In genomic region chrX:7946960-7947359, GRCh38 we compare ENCODE assay signal across 16 cellular contexts. TPM values are rescaled to one million over a fixed set of nuclear protein-coding genes. Genes with fewer than 3 reads are reported as not detected.
A peak's percentile ranks its signal among the peaks of the same experiment; 100 is the strongest.
DNase-seq lines count a peak whose midpoint lies in the region; ATAC-seq and TF ChIP-seq lines count a peak whose summit lies in the region.
"Had no signal": no experiment of that assay in that cellular context is flagged by ENCODE, and none has a peak within 500 bp of the region (broad histone marks: within the 10 kb centered on the region; RNA-seq: fewer than 3 reads in every experiment).

No MANE protein-coding gene starts in this region.

- no peak overlapping the region for H2AFZ ChIP-seq in GM23338

- DNase-seq in GM23338 (ENCODE audit: low spot score), result peak; percentile 2
- DNase-seq in WTC11 (ENCODE audit: low spot score), result no peak
- DNase-seq in iPS-NIHi7 (ENCODE audit: extremely low spot score), result peak; percentile 17
- no peak for DNase-seq in NCI-H2196 treated with DMSO at 0.1 percent for 48 hours (lab: John Stamatoyannopoulos, UW; ENCODE audit: unreplicated experiment)
- DNase-seq in COR-L47 (lab: John Stamatoyannopoulos, UW), result no peak
- no peak for DNase-seq in activated CD4-positive, alpha-beta memory T cell treated with anti-CD3 and anti-CD28 coated beads for 36 hours
- DNase-seq: CD4-positive, CD25-positive, alpha-beta regulatory T cell; CD8-positive, alpha-beta T cell; DMS 273 treated with DMSO at 0.1 percent for 48 hours; DMS79; EL; GF-D8; H7 had no signal

- H3K4me1 Mint-ChIP-seq in GM23338 (peaks cover 9% of the 10 kb centered on the region; the same call in 2 of the 3 replicates), WTC11 (peaks cover 9% of the 10 kb centered on the region)
- no peaks in the 10 kb centered on the region for H3K4me1 Mint-ChIP-seq in activated CD4-positive, alpha-beta memory T cell treated with anti-CD3 and anti-CD28 coated beads for 36 hours (ENCODE audit: low read depth)
- H3K4me1 Mint-ChIP-seq: CD4-positive, CD25-positive, alpha-beta regulatory T cell had no signal

- no peaks in the 10 kb centered on the region for H3F3A ChIP-seq in GM23338 (replicated peaks; ENCODE audit: low read depth)

- H3K4me3 ChIP-seq in GM23338, result no peak overlapping the region

- no peaks in the 10 kb centered on the region for H3K9me3 Mint-ChIP-seq in GM23338
- no peaks in the 10 kb centered on the region for H3K9me3 Mint-ChIP-seq in WTC11
- no peaks in the 10 kb centered on the region for H3K9me3 Mint-ChIP-seq in activated CD4-positive, alpha-beta memory T cell treated with anti-CD3 and anti-CD28 coated beads for 36 hours
- H3K9me3 Mint-ChIP-seq: CD8-positive, alpha-beta T cell had no signal

- H3K36me3 ChIP-seq in GM23338 (ENCODE audit: insufficient read depth), result no peaks in the 10 kb centered on the region

- intact Hi-C loops in activated CD4-positive, alpha-beta memory T cell treated with anti-CD3 and anti-CD28 coated beads for 36 hours (cut with micrococcal nuclease), result no loop called here

- no peaks in the 10 kb centered on the region for H3K79me2 ChIP-seq in GM23338 (replicated peaks; ENCODE audit: insufficient read depth)

- H3K4me1 ChIP-seq in GM23338 (ENCODE audit: insufficient read depth), result no peaks in the 10 kb centered on the region

- no peaks in the 10 kb centered on the region for H4K20me1 ChIP-seq in GM23338 (replicated peaks; ENCODE audit: insufficient read depth)

- TF ChIP-seq CTCF in GM23338 (conservative IDR thresholded peaks at IDR 0.05; ENCODE audit: low read depth in 2 of 2) (no peak), WTC11 (IDR thresholded peaks at IDR 0.05) (no peak)

- no peak overlapping the region; the same call in 1 of the 2 replicates for H3K27ac Mint-ChIP-seq in GM23338
- H3K27ac Mint-ChIP-seq in WTC11, result peak overlapping the region; percentile 24
- no peak overlapping the region for H3K27ac Mint-ChIP-seq in activated CD4-positive, alpha-beta memory T cell treated with anti-CD3 and anti-CD28 coated beads for 36 hours
- H3K27ac Mint-ChIP-seq: CD4-positive, CD25-positive, alpha-beta regulatory T cell; CD8-positive, alpha-beta T cell had no signal

- CTCF ChIA-PET in WTC11 (lab: Charles Lee), result no interaction called here
- CTCF ChIA-PET in activated CD4-positive, alpha-beta memory T cell treated with anti-CD3 and anti-CD28 coated beads for 36 hours (lab: Charles Lee), result no interaction called here

- no peaks in the 10 kb centered on the region for H3K27me3 ChIP-seq in GM23338 (ENCODE audit: insufficient read depth)

- H3K36me3 Mint-ChIP-seq in GM23338 (ENCODE audit: low read depth) (no peaks in the 10 kb centered on the region), WTC11 (no peaks in the 10 kb centered on the region)
- H3K36me3 Mint-ChIP-seq in activated CD4-positive, alpha-beta memory T cell treated with anti-CD3 and anti-CD28 coated beads for 36 hours, result no peaks in the 10 kb centered on the region
- H3K36me3 Mint-ChIP-seq: CD4-positive, CD25-positive, alpha-beta regulatory T cell; CD8-positive, alpha-beta T cell had no signal

- H3K4me3 Mint-ChIP-seq in GM23338 (no peak overlapping the region), WTC11 (no peak overlapping the region; the same call in 1 of the 2 replicates)
- H3K4me3 Mint-ChIP-seq in activated CD4-positive, alpha-beta memory T cell treated with anti-CD3 and anti-CD28 coated beads for 36 hours, result no peak overlapping the region
- H3K4me3 Mint-ChIP-seq: CD4-positive, CD25-positive, alpha-beta regulatory T cell; CD8-positive, alpha-beta T cell had no signal

- H3K9me2 ChIP-seq in GM23338 (ENCODE audit: insufficient read depth), result no peaks in the 10 kb centered on the region

- POLR2A ChIA-PET in WTC11 (lab: Charles Lee), result no interaction called here
- POLR2A ChIA-PET in activated CD4-positive, alpha-beta memory T cell treated with anti-CD3 and anti-CD28 coated beads for 36 hours (lab: Charles Lee), result no interaction called here

- H3K27me3 Mint-ChIP-seq in GM23338 (ENCODE audit: insufficient read depth, low read depth, poor library complexity) (no peaks in the 10 kb centered on the region), WTC11 (ENCODE audit: low read depth) (no peaks in the 10 kb centered on the region)
- no peaks in the 10 kb centered on the region for H3K27me3 Mint-ChIP-seq in activated CD4-positive, alpha-beta memory T cell treated with anti-CD3 and anti-CD28 coated beads for 36 hours
- H3K27me3 Mint-ChIP-seq: CD4-positive, CD25-positive, alpha-beta regulatory T cell had no signal

- H3K27ac ChIP-seq in GM23338 (ENCODE audit: low read depth), result no peak overlapping the region
- H3K27ac ChIP-seq: C4-2B had no signal

- H3K4me2 ChIP-seq in GM23338, result no peak overlapping the region

- ATAC-seq in GM23338 (peak; percentile 67), WTC11 (peak; percentile 80)
- ATAC-seq: CD8-positive, alpha-beta T cell; HCT116 had no signal

TF ChIP-seq in GM23338, 12 proteins besides CTCF, POLR2A, EP300 and RAD21 (continues in another document):
- no peak for TF ChIP-seq JUNB (IDR thresholded peaks at IDR 0.05; ENCODE audit: unreplicated experiment)
- TF ChIP-seq ZNF331 (CRISPR knock-in tag; IDR thresholded peaks at IDR 0.05; ENCODE audit: low read depth), result no peak
- TF ChIP-seq REST (IDR thresholded peaks at IDR 0.05; ENCODE audit: unreplicated experiment), result no peak
- no peak for TF ChIP-seq EZH2phosphoT487 (IDR thresholded peaks at IDR 0.05; ENCODE audit: unreplicated experiment)
- no peak for TF ChIP-seq POLR2AphosphoS5 (IDR thresholded peaks at IDR 0.05; ENCODE audit: low read depth)

TF ChIP-seq in WTC11, 78 proteins besides CTCF, POLR2A, EP300 and RAD21:
- TF ChIP-seq EMX1 (CRISPR knock-in tag; IDR thresholded peaks at IDR 0.05) (no peak), USF1 (CRISPR knock-in tag; IDR thresholded peaks at IDR 0.05) (no peak), ETV6 (CRISPR knock-in tag; IDR thresholded peaks at IDR 0.05) (no peak), ZNF317 (CRISPR knock-in tag; IDR thresholded peaks at IDR 0.05; ENCODE audit: borderline replicate concordance, low read depth) (no peak), MYBL2 (CRISPR knock-in tag; IDR thresholded peaks at IDR 0.05) (no peak), NR3C1 (CRISPR knock-in tag; conservative IDR thresholded peaks at IDR 0.05; ENCODE audit: low read depth) (no peak), ZNF263 (CRISPR knock-in tag; IDR thresholded peaks at IDR 0.05; ENCODE audit: low read depth) (no peak), SMAD4 (CRISPR knock-in tag; IDR thresholded peaks at IDR 0.05) (no peak), JAZF1 (CRISPR knock-in tag; IDR thresholded peaks at IDR 0.05) (no peak), ATF1 (CRISPR knock-in tag; IDR thresholded peaks at IDR 0.05) (no peak), ZNF416 (CRISPR knock-in tag; IDR thresholded peaks at IDR 0.05) (no peak), ZSCAN18 (CRISPR knock-in tag; IDR thresholded peaks at IDR 0.05) (no peak), JUN (CRISPR knock-in tag; IDR thresholded peaks at IDR 0.05) (no peak), MXD4 (CRISPR knock-in tag; IDR thresholded peaks at IDR 0.05; ENCODE audit: borderline replicate concordance) (no peak), ZNF423 (CRISPR knock-in tag; IDR thresholded peaks at IDR 0.05) (no peak), GABPB1 (CRISPR knock-in tag; IDR thresholded peaks at IDR 0.05) (no peak)

RNA-seq across cellular contexts. Expression of gene PNPLA4, which starts 19.7 kb away (rescaled TPM):
- 11.8 and 20.0 TPM in 2 replicates for total RNA-seq in GM23338 (2014; rRNA removed; shearing (Covaris generic))
- 15.1 and 19.4 TPM in 2 replicates for polyA plus RNA-seq in GM23338 (2016; fragmentation: Nextera tagmentation; extraction: Ambion mirVana)
- 11.7 to 18.4 TPM (median 17.5 TPM) in 3 replicates for total RNA-seq in WTC11 (2021)
- 10 to 100 TPM; 10.2 to 11.8 TPM for total RNA-seq in activated CD4-positive, alpha-beta memory T cell treated with anti-CD3 and anti-CD28 coated beads for 36 hours
- total RNA-seq: A172 had no signal

Comparison
In these comparisons a context has a peak if more than half of its experiments do, and no peak if none do; other contexts are left out.
1. DNase-seq: peak in GM23338 (single experiment) and iPS-NIHi7 (single experiment); none in WTC11 (single experiment), NCI-H2196 treated with DMSO at 0.1 percent for 48 hours (single experiment), COR-L47 (single experiment) and activated CD4-positive, alpha-beta memory T cell treated with anti-CD3 and anti-CD28 coated beads for 36 hours (single experiment).